ENCODE assay signal across 8 cellular contexts in the genomic region with DNA sequence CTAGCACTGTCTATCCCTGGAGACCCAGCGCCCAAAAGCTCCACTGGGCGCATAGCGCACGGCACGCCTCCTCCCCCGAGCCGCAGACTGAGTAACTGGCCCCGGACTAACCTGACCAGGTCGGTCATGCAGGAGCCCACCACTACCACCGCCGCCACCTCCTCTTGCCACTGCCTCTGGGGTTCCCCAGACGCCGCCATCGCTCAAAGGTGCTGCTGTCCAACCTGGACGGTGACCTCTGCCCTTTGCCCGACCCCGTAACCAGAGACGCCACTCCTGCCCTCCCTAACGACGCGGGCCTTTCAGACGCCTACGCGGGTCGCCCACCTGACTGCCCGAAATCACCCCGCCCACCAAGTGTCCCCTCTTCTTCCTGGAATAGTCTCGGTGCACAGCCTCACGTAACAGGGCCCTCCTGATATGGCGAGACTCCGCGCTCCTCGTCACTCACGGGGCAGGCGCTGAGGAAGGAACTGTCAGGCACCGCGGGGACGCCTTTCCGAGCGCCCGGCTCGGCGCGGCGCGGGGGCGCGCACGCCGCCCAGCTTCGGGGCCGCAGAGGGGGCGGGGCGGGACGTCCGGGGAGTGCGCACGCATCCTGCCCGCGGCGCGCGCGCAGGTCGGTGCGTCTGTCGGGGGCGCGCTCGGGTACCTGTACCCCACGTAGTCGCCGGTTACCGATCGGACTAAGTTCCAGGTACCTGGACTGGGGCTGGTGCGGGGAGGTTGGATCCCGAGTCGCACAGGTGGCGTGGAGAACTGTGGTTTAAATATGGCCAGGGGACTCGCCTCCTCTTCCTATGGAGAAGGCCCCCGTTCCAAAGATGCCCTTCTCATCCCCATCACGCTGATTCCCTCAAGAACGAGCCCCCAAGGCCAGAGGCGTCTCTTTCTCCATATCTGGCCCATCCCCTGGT. TPM values are rescaled to one million over a fixed set of nuclear protein-coding genes. Genes with fewer than 3 reads are reported as not detected.
A peak's percentile ranks its signal among the peaks of the same experiment; 100 is the strongest.
DNase-seq lines count a peak whose midpoint lies in the region; FAIRE-seq and TF ChIP-seq lines count a peak whose summit lies in the region.

TSS of gene BABAM2 (plus strand) at position 584 of the 917 bp plus-strand sequence. CDS start 3,828 bp downstream, outside the sequence.
TSS of gene RBKS (minus strand) at position 242 of the 917 bp plus-strand sequence. CDS start at position 200, 42 bp downstream.

- H3K4me3 Mint-ChIP-seq in nephron, result peak within 1 kb of the TSS; percentile 98 to 100 (median 100)
- peak within 1 kb of the TSS; percentile 91 for H3K4me3 Mint-ChIP-seq in stimulated activated naive CD8-positive, alpha-beta T cell treated with anti-CD3 and anti-CD28 coated beads, Interleukin-15, Interleukin-2, amounts not matched to agents 100 ng/mL and 50 ng/mL, for 24 hours

- peak; percentile 41 for TF ChIP-seq POLR2A in H54 (IDR thresholded peaks at IDR 0.05; ENCODE audit: low read depth, low read length)

- peaks cover 35% of the 10 kb centered on the region for H3K4me1 Mint-ChIP-seq in nephron
- peaks cover 60% of the 10 kb centered on the region for H3K4me1 Mint-ChIP-seq in stimulated activated naive CD8-positive, alpha-beta T cell treated with anti-CD3 and anti-CD28 coated beads, Interleukin-15, Interleukin-2, amounts not matched to agents 100 ng/mL and 50 ng/mL, for 24 hours (ENCODE audit: low read depth)

- TF ChIP-seq CTCF in LNCaP clone FGC (IDR thresholded peaks at IDR 0.05; ENCODE audit: control insufficient read depth, extremely low read depth, insufficient read depth), result no peak
- no peak for TF ChIP-seq CTCF in RWPE1 (conservative IDR thresholded peaks at IDR 0.05; ENCODE audit: low read depth)
- TF ChIP-seq CTCF in fibroblast of pulmonary artery (IDR thresholded peaks at IDR 0.05; ENCODE audit: low read length, missing control alignments), result no peak
- TF ChIP-seq CTCF in nephron (IDR thresholded peaks at IDR 0.05; ENCODE audit: unreplicated experiment in 3 of 3), result no peak

- H3K27ac Mint-ChIP-seq in nephron, result peak within 1 kb of the TSS; percentile 98 to 100 (median 99)
- peak within 1 kb of the TSS; percentile 100 for H3K27ac Mint-ChIP-seq in stimulated activated naive CD8-positive, alpha-beta T cell treated with anti-CD3 and anti-CD28 coated beads, Interleukin-15, Interleukin-2, amounts not matched to agents 100 ng/mL and 50 ng/mL, for 24 hours

- H3K27me3 Mint-ChIP-seq in nephron (ENCODE audit: low read depth), result peaks cover 5% of the 10 kb centered on the region
- H3K27me3 Mint-ChIP-seq in stimulated activated naive CD8-positive, alpha-beta T cell treated with anti-CD3 and anti-CD28 coated beads, Interleukin-15, Interleukin-2, amounts not matched to agents 100 ng/mL and 50 ng/mL, for 24 hours, result peaks cover 3% of the 10 kb centered on the region

- H3K27ac ChIP-seq in RWPE1, result peak within 1 kb of the TSS; percentile 91

- DNase-seq in Daoy (ENCODE audit: low read depth) (peak; percentile 94), H54 (ENCODE audit: insufficient read length, low spot score) (peak; percentile 54), LNCaP clone FGC (ENCODE audit: low read depth) (peak; percentile 25), RWPE1 (ENCODE audit: low spot score) (peak; percentile 92), fibroblast of pulmonary artery (ENCODE audit: low read depth) (peak; percentile 84)
- peak; percentile 86 for DNase-seq in activated T-helper 9 cell treated with anti-CD3 and anti-CD28 coated beads, Interleukin-2, amount 50 U/mL, for 16 hours (ENCODE audit: low read depth)

- FAIRE-seq in H54 (lab: Jason Lieb, UNC), result peak; percentile 78

- no peaks in the 10 kb centered on the region for H3K9me3 Mint-ChIP-seq in nephron
- H3K9me3 Mint-ChIP-seq in stimulated activated naive CD8-positive, alpha-beta T cell treated with anti-CD3 and anti-CD28 coated beads, Interleukin-15, Interleukin-2, amounts not matched to agents 100 ng/mL and 50 ng/mL, for 24 hours, result no peaks in the 10 kb centered on the region

- H3K36me3 Mint-ChIP-seq in nephron (ENCODE audit: low read depth), result no peaks in the 10 kb centered on the region
- H3K36me3 Mint-ChIP-seq in stimulated activated naive CD8-positive, alpha-beta T cell treated with anti-CD3 and anti-CD28 coated beads, Interleukin-15, Interleukin-2, amounts not matched to agents 100 ng/mL and 50 ng/mL, for 24 hours (ENCODE audit: low read depth), result peaks cover 24% of the 10 kb centered on the region

- POLR2A ChIA-PET in RWPE1 (lab: Yijun Ruan, JAX; ENCODE audit: low non-redundant PET), result interaction anchor here (0.6 to 0.8 kb wide), 2 partner anchors 500 to 501 kb away, joined by 3 to 5 read pairs; no protein-coding TSS in a partner anchor

- H3K4me3 ChIP-seq in LNCaP clone FGC (ENCODE audit: low read depth, low read length) (peak within 1 kb of the TSS; percentile 94), fibroblast of pulmonary artery (replicated peaks; ENCODE audit: low read depth, low read length) (peak within 1 kb of the TSS; percentile 79)

- CTCF ChIA-PET in RWPE1 (lab: Yijun Ruan, JAX), result interaction anchor here (0.6 kb wide), 3 partner anchors 145 to 665 kb away, joined by 3 to 4 read pairs (median 3); no protein-coding TSS in a partner anchor

RNA-seq across cellular contexts. Expression of gene BABAM2, which starts in this region (rescaled TPM):
- total RNA-seq in Daoy (2014; rRNA removed; shearing (Covaris generic)), result 37.2 and 42.5 TPM in 2 replicates

RNA-seq across cellular contexts. Expression of gene RBKS, which starts in this region (rescaled TPM):
- total RNA-seq in Daoy (2014; rRNA removed; shearing (Covaris generic)), result 1.7 and 3.4 TPM in 2 replicates

Comparison
In these comparisons a context has a peak if more than half of its experiments do, and no peak if none do; other contexts are left out.
1. Peak in every context shown above with its lines: DNase-seq, H3K4me3 ChIP-seq and H3K27ac ChIP-seq.
2. DNase-seq: peak in every context shown above with its lines; median percentile 94 in Daoy; 92 in RWPE1; 86 in activated T-helper 9 cell treated with anti-CD3 and anti-CD28 coated beads, Interleukin-2, amount 50 U/mL, for 16 hours; 84 in fibroblast of pulmonary artery; 54 in H54; 25 in LNCaP clone FGC.